ENCODE assay signal across 17 cellular contexts in genomic region chr16:71767060-71767900, GRCh38. TPM values are rescaled to one million over a fixed set of nuclear protein-coding genes. Genes with fewer than 3 reads are reported as not detected.
DNase-seq lines count a peak whose midpoint lies in the region; ATAC-seq and TF ChIP-seq lines count a peak whose summit lies in the region.
"Had no signal": no experiment of that assay in that cellular context is flagged by ENCODE, and none has a peak within 500 bp of the region (broad histone marks: within the 10 kb centered on the region; RNA-seq: fewer than 3 reads in every experiment).

No MANE protein-coding gene starts in this region.

- peaks cover 13% of the 10 kb centered on the region for H3K4me1 Mint-ChIP-seq in activated naive CD4-positive, alpha-beta T cell treated with anti-CD3 and anti-CD28 coated beads for 36 hours (ENCODE audit: low read depth)
- H3K4me1 Mint-ChIP-seq in T-helper 17 cell (peaks cover 9% of the 10 kb centered on the region), endodermal cell (no peaks in the 10 kb centered on the region)
- H3K4me1 Mint-ChIP-seq: stimulated activated naive B cell treated with anti-CD40 and anti-IgM and Interleukin-4, amounts not matched to agents 10 μg/mL and 1 μg/mL and 100 μg/mL, for 72 hours had no signal

- no peak for ATAC-seq in T-helper 17 cell
- ATAC-seq: body of pancreas; left ventricle myocardium superior; stimulated activated naive B cell treated with anti-CD40 and anti-IgM and Interleukin-4, amounts not matched to agents 10 μg/mL and 1 μg/mL and 100 μg/mL, for 72 hours had no signal

- CTCF ChIA-PET in activated naive CD4-positive, alpha-beta T cell treated with anti-CD3 and anti-CD28 coated beads for 36 hours (lab: Charles Lee) = interaction anchor here (0.5 to 1.3 kb wide), 2 partner anchors 116 to 288 kb away, joined by 3 to 4 read pairs; no protein-coding TSS in a partner anchor

- no peaks in the 10 kb centered on the region for H3K4me1 ChIP-seq in endodermal cell (ENCODE audit: control insufficient read depth, insufficient read depth, low read length)

- no peak for DNase-seq in activated naive CD4-positive, alpha-beta T cell treated with anti-CD3 and anti-CD28 coated beads for 36 hours
- no peak for DNase-seq in activated naive CD4-positive, alpha-beta T cell treated with anti-CD3 and anti-CD28 coated beads, Interleukin-2, amount 50 U/mL, for 16 hours
- DNase-seq in T-helper 17 cell (no peak), endodermal cell (no peak), substantia nigra (lab: John Stamatoyannopoulos, UW) (peak in 2 of 49 donors; percentile 3 to 6), NCI-H1417 (lab: John Stamatoyannopoulos, UW) (no peak), glomerular visceral epithelial cell (ENCODE audit: extremely low spot score) (no peak), GM19240 (ENCODE audit: insufficient read length, low spot score) (no peak)
- DNase-seq: activated CD4-positive, alpha-beta T cell treated with anti-CD3 and anti-CD28 coated beads for 4 hours; body of pancreas; GF-D8; KG1; left ventricle myocardium superior; NCI-H345; posterior cingulate gyrus; spleen; stimulated activated naive B cell treated with anti-CD40 and anti-IgM and Interleukin-4, amounts not matched to agents 10 μg/mL and 1 μg/mL and 100 μg/mL, for 72 hours had no signal

- WGBS in endodermal cell (ENCODE audit: insufficient coverage in 1 of 2, insufficient read length in 1 of 2), 2 experiments = 92 to 97% methylated on average over 2 to 3 of the region's 3 CpGs

- peaks cover 28% of the 10 kb centered on the region for H3K36me3 Mint-ChIP-seq in activated naive CD4-positive, alpha-beta T cell treated with anti-CD3 and anti-CD28 coated beads for 36 hours (ENCODE audit: low read depth)
- peaks cover 7% of the 10 kb centered on the region for H3K36me3 Mint-ChIP-seq in T-helper 17 cell (ENCODE audit: low read depth)
- H3K36me3 Mint-ChIP-seq in endodermal cell (ENCODE audit: low read depth) = peaks cover 52% of the 10 kb centered on the region

- no peaks in the 10 kb centered on the region for H3K9me3 Mint-ChIP-seq in activated naive CD4-positive, alpha-beta T cell treated with anti-CD3 and anti-CD28 coated beads for 36 hours
- no peaks in the 10 kb centered on the region for H3K9me3 Mint-ChIP-seq in endodermal cell
- H3K9me3 Mint-ChIP-seq: stimulated activated naive B cell treated with anti-CD40 and anti-IgM and Interleukin-4, amounts not matched to agents 10 μg/mL and 1 μg/mL and 100 μg/mL, for 72 hours had no signal

- H3K27ac Mint-ChIP-seq in activated naive CD4-positive, alpha-beta T cell treated with anti-CD3 and anti-CD28 coated beads for 36 hours = peak overlapping the region; percentile 24
- H3K27ac Mint-ChIP-seq in T-helper 17 cell (peak overlapping the region; percentile 8), endodermal cell (peak overlapping the region; percentile 58)

- H3K4me3 Mint-ChIP-seq in activated naive CD4-positive, alpha-beta T cell treated with anti-CD3 and anti-CD28 coated beads for 36 hours = no peak overlapping the region
- H3K4me3 Mint-ChIP-seq in T-helper 17 cell (no peak overlapping the region), endodermal cell (no peak overlapping the region)
- H3K4me3 Mint-ChIP-seq: stimulated activated naive B cell treated with anti-CD40 and anti-IgM and Interleukin-4, amounts not matched to agents 10 μg/mL and 1 μg/mL and 100 μg/mL, for 72 hours had no signal

- H3K36me3 ChIP-seq in endodermal cell (ENCODE audit: control insufficient read depth, insufficient read depth, low read length) = peaks cover 86% of the 10 kb centered on the region

- no peak overlapping the region for H3K9ac ChIP-seq in endodermal cell (ENCODE audit: extremely low read depth, low read length, poor library complexity, severe bottlenecking)

- H3K4me3 ChIP-seq in endodermal cell (ENCODE audit: low read length) = no peak overlapping the region
- H3K4me3 ChIP-seq: body of pancreas, spleen had no signal

- intact Hi-C loops in activated naive CD4-positive, alpha-beta T cell treated with anti-CD3 and anti-CD28 coated beads for 36 hours (cut with micrococcal nuclease) = no loop called here

- H3K9me3 ChIP-seq in T-helper 17 cell (ENCODE audit: control insufficient read depth, low read length, poor library complexity, severe bottlenecking) (no peaks in the 10 kb centered on the region), endodermal cell (ENCODE audit: control insufficient read depth, low read length) (no peaks in the 10 kb centered on the region)
- H3K9me3 ChIP-seq: body of pancreas, spleen had no signal

- TF ChIP-seq CTCF in endodermal cell (conservative IDR thresholded peaks at IDR 0.05) = no peak

- no peaks in the 10 kb centered on the region for H3K27me3 Mint-ChIP-seq in activated naive CD4-positive, alpha-beta T cell treated with anti-CD3 and anti-CD28 coated beads for 36 hours (ENCODE audit: low read depth)
- H3K27me3 Mint-ChIP-seq in T-helper 17 cell = no peaks in the 10 kb centered on the region
- no peaks in the 10 kb centered on the region for H3K27me3 Mint-ChIP-seq in endodermal cell (ENCODE audit: insufficient read depth)
- H3K27me3 Mint-ChIP-seq: stimulated activated naive B cell treated with anti-CD40 and anti-IgM and Interleukin-4, amounts not matched to agents 10 μg/mL and 1 μg/mL and 100 μg/mL, for 72 hours had no signal

- H3K27ac ChIP-seq in endodermal cell (ENCODE audit: low read depth, low read length) (peak overlapping the region; percentile 6), substantia nigra (ENCODE audit: low read depth, low read length, poor library complexity, severe bottlenecking) (peak overlapping the region; percentile 75)

- no peaks in the 10 kb centered on the region for H3K27me3 ChIP-seq in endodermal cell (ENCODE audit: control insufficient read depth, insufficient read depth, low read length, poor library complexity, severe bottlenecking)
- H3K27me3 ChIP-seq: body of pancreas, spleen had no signal

RNA-seq across cellular contexts. Expression of gene AP1G1, which starts 41.4 kb away (rescaled TPM):
- 10 to 100 TPM; 56.4 to 59.3 TPM for total RNA-seq in activated naive CD4-positive, alpha-beta T cell treated with anti-CD3 and anti-CD28 coated beads for 36 hours
- 100 to 1,000 TPM; 150 to 160 TPM for total RNA-seq in T-helper 17 cell
- 10 to 100 TPM; 62.7 to 68.5 TPM for total RNA-seq in endodermal cell
- polyA plus RNA-seq in endodermal cell (2013, experiment 1 of 2) = 47.6 TPM
- polyA plus RNA-seq in endodermal cell (2013, experiment 2 of 2) = 44.7 TPM

RNA-seq across cellular contexts. Expression of gene PHLPP2, which starts 42.8 kb away (rescaled TPM):
- 1 to 10 TPM; 6.0 to 6.9 TPM for total RNA-seq in activated naive CD4-positive, alpha-beta T cell treated with anti-CD3 and anti-CD28 coated beads for 36 hours
- total RNA-seq in T-helper 17 cell (10 to 100 TPM in 1 of 2 donors, 1 to 10 TPM in 1; 9.3 to 10.2 TPM), endodermal cell (10 to 100 TPM; 12.4 to 12.8 TPM)
- polyA plus RNA-seq in endodermal cell (2013, experiment 1 of 2) = 8.3 TPM
- polyA plus RNA-seq in endodermal cell (2013, experiment 2 of 2) = 7.9 TPM

Comparison
In these comparisons a context has a peak if more than half of its experiments do, and no peak if none do; other contexts are left out.
1. H3K27ac Mint-ChIP-seq: peak in every context shown above with its lines; median percentile 58 in endodermal cell; 24 in activated naive CD4-positive, alpha-beta T cell treated with anti-CD3 and anti-CD28 coated beads for 36 hours; 8 in T-helper 17 cell.